Comparison of ENCODE assay signal across 8 cellular contexts in genomic region chr5:150350524-150351344, GRCh38. TPM values are rescaled to one million over a fixed set of nuclear protein-coding genes. Genes with fewer than 3 reads are reported as not detected.
DNase-seq lines count a peak whose midpoint lies in the region; ATAC-seq and TF ChIP-seq lines count a peak whose summit lies in the region.

No MANE protein-coding gene starts in this region.

- WGBS in adrenal gland, 4 donors = 35 to 47% (median 43%) methylated on average over 6 to 7 of the region's 7 CpGs
- WGBS in heart right ventricle, 2 donors = 49% methylated on average over 7 of the region's 7 CpGs
- 37% methylated on average over 7 of the region's 7 CpGs for WGBS in prostate gland

- no peaks in the 10 kb centered on the region for H3K4me1 ChIP-seq in DND-41 (ENCODE audit: insufficient read depth, low read length)
- H3K4me1 ChIP-seq in SJCRH30 = peaks cover 8% of the 10 kb centered on the region
- H3K4me1 ChIP-seq in adrenal gland (replicated peaks in 1 of 2) = peaks cover 5 to 8% of the 10 kb centered on the region in 2 donors
- H3K4me1 ChIP-seq in heart right ventricle = peaks cover 0 to 26% (median 0%) of the 10 kb centered on the region in 9 donors
- H3K4me1 ChIP-seq in prostate gland (replicated peaks) = no peaks in the 10 kb centered on the region

- TF ChIP-seq CTCF in DND-41 (IDR thresholded peaks at IDR 0.05; ENCODE audit: borderline replicate concordance, extremely low read depth, low read length, poor library complexity, severe bottlenecking) = peak; percentile 58
- peak; percentile 32 to 79 (median 66) for TF ChIP-seq CTCF in adrenal gland (IDR thresholded peaks at IDR 0.05)
- peak; percentile 18 to 71 (median 65) for TF ChIP-seq CTCF in heart right ventricle (IDR thresholded peaks at IDR 0.05)
- TF ChIP-seq CTCF in prostate gland (IDR thresholded peaks at IDR 0.05) = peak; percentile 22 to 61 (median 39)

- H2AFZ ChIP-seq in DND-41 (ENCODE audit: low read depth, low read length) = no peak overlapping the region

- no peak overlapping the region for H3K4me2 ChIP-seq in DND-41 (ENCODE audit: insufficient read depth, low read length)

- H3K9me3 ChIP-seq in DND-41 (ENCODE audit: insufficient read depth, low read length, severe bottlenecking) (no peaks in the 10 kb centered on the region), SJCRH30 (replicated peaks) (no peaks in the 10 kb centered on the region), adrenal gland (replicated peaks in 1 of 3) (no peaks in the 10 kb centered on the region), heart right ventricle (no peaks in the 10 kb centered on the region), prostate gland (no peaks in the 10 kb centered on the region)

- DNase-seq in DND-41 (peak; percentile 29), SJCRH30 (peak; percentile 72 to 76), adrenal gland (peak; percentile 76 to 92 (median 88)), heart right ventricle (peak; percentile 50 to 69), prostate gland (ENCODE audit: low spot score) (peak; percentile 23), NCI-H128 (lab: John Stamatoyannopoulos, UW; ENCODE audit: unreplicated experiment) (no peak)

- intact Hi-C loops in adrenal gland (cut with DNase I) = no loop called here
- intact Hi-C loops in heart right ventricle (cut with DNase I) = loop anchor here in 5 of 10 donors (10.0 kb wide), 4 partner anchors 84 to 326 kb away; no protein-coding TSS in a partner anchor
- intact Hi-C loops in prostate gland (cut with DNase I) = loop anchor here (5.0 kb wide), 2 partner anchors 48 to 188 kb away; partner anchors contain the start of gene ARSI

- H3K27me3 ChIP-seq in DND-41 (ENCODE audit: insufficient read depth, low read length, poor library complexity) (peaks cover 3% of the 10 kb centered on the region), SJCRH30 (no peaks in the 10 kb centered on the region), adrenal gland (no peaks in the 10 kb centered on the region), heart right ventricle (no peaks in the 10 kb centered on the region), prostate gland (replicated peaks; ENCODE audit: insufficient read depth) (no peaks in the 10 kb centered on the region)

- H3K9ac ChIP-seq in DND-41 (ENCODE audit: low read depth, low read length) = no peak overlapping the region

- no peaks in the 10 kb centered on the region for H3K79me2 ChIP-seq in DND-41 (ENCODE audit: insufficient read depth, low read length)

- TF ChIP-seq POLR2A in adrenal gland (IDR thresholded peaks at IDR 0.05) = no peak
- no peak for TF ChIP-seq POLR2A in prostate gland (IDR thresholded peaks at IDR 0.05)

- H3K4me3 ChIP-seq in DND-41 (ENCODE audit: low read depth in 1 of 2, low read length in 2 of 2) = no peak overlapping the region
- no peak overlapping the region for H3K4me3 ChIP-seq in SJCRH30
- no peak overlapping the region for H3K4me3 ChIP-seq in adrenal gland
- no peak overlapping the region for H3K4me3 ChIP-seq in heart right ventricle
- no peak overlapping the region for H3K4me3 ChIP-seq in prostate gland

- peak; percentile 82 for ATAC-seq in DND-41 (ENCODE audit: insufficient read depth, low read depth)
- ATAC-seq in GM19468 (IDR thresholded peaks at IDR 0.05; ENCODE audit: extremely low read depth, unreplicated experiment) = peak; percentile 89
- ATAC-seq in HG03558 (IDR thresholded peaks at IDR 0.05; ENCODE audit: extremely low read depth, unreplicated experiment) = peak; percentile 86
- ATAC-seq in heart right ventricle = peak; percentile 79 to 93 (median 89)

- H3K36me3 ChIP-seq in DND-41 (ENCODE audit: insufficient read depth, low read length) = no peaks in the 10 kb centered on the region
- no peaks in the 10 kb centered on the region for H3K36me3 ChIP-seq in SJCRH30
- no peaks in the 10 kb centered on the region for H3K36me3 ChIP-seq in adrenal gland (replicated peaks in 1 of 2)
- H3K36me3 ChIP-seq in heart right ventricle = no peaks in the 10 kb centered on the region
- H3K36me3 ChIP-seq in prostate gland = no peaks in the 10 kb centered on the region

- no peak overlapping the region for H3K27ac ChIP-seq in DND-41 (ENCODE audit: low read length)
- H3K27ac ChIP-seq in SJCRH30 = no peak overlapping the region
- H3K27ac ChIP-seq in adrenal gland = peak overlapping the region in 2 of 5 donors; percentile 12 to 41
- H3K27ac ChIP-seq in heart right ventricle = no peak overlapping the region
- H3K27ac ChIP-seq in prostate gland = no peak overlapping the region

- H4K20me1 ChIP-seq in DND-41 (ENCODE audit: insufficient read depth, low read length) = no peaks in the 10 kb centered on the region

RNA-seq across cellular contexts. Expression of gene TCOF1, which starts 6.8 kb away (rescaled TPM):
- total RNA-seq in SJCRH30 (2014; rRNA removed; shearing (Covaris generic)) = 58.9 and 60.4 TPM in 2 replicates
- total RNA-seq in adrenal gland (10 to 100 TPM; 14.7 to 25.8 (median 20.8) TPM), heart right ventricle (10 to 100 TPM; 12.4 to 21.3 (median 14.3) TPM), prostate gland (10 to 100 TPM; 28.9 to 58.3 TPM)
- polyA plus RNA-seq in adrenal gland (10 to 100 TPM; 16.6 to 30.3 (median 22.1) TPM), heart right ventricle (10 to 100 TPM; 12.6 to 14.1 TPM)

RNA-seq across cellular contexts. Expression of gene ARSI, which starts 48.0 kb away (rescaled TPM):
- 0.18 and 0.28 TPM in 2 replicates for total RNA-seq in SJCRH30 (2014; rRNA removed; shearing (Covaris generic))
- total RNA-seq in adrenal gland (under 1 TPM in 7 of 8 donors, not detected in 1; 0.12 to 0.96 (median 0.44) TPM), heart right ventricle (under 1 TPM in 9 of 10 donors, not detected in 1; 0.11 to 0.65 (median 0.32) TPM), prostate gland (1 to 10 TPM; 1.5 to 1.6 TPM)
- polyA plus RNA-seq in adrenal gland (under 1 TPM in 2 of 3 donors, not detected in 1; 0.13 to 0.27 TPM), heart right ventricle (under 1 TPM in 1 of 2 donors, not detected in 1; 0.43 TPM)
